13 cellular contexts compared by ENCODE assay signal in genomic region chr17:51057534-51057933, GRCh38.
DNase-seq lines count a peak whose midpoint lies in the region; ATAC-seq and TF ChIP-seq lines count a peak whose summit lies in the region.
"Had no signal": no experiment of that assay in that cellular context is flagged by ENCODE, and none has a peak within 500 bp of the region (broad histone marks: within the 10 kb centered on the region; RNA-seq: fewer than 3 reads in every experiment).

No MANE protein-coding gene starts in this region.

- no peak for TF ChIP-seq POLR2A in spleen (IDR thresholded peaks at IDR 0.05)

- peak overlapping the region; percentile 61 to 93 (median 86) for H3K27ac Mint-ChIP-seq in brain
- H3K27ac Mint-ChIP-seq in effector memory CD8-positive, alpha-beta T cell, result no peak overlapping the region

- H3K36me3 Mint-ChIP-seq in brain, result peaks cover 4% of the 10 kb centered on the region
- H3K36me3 Mint-ChIP-seq in effector memory CD8-positive, alpha-beta T cell (ENCODE audit: insufficient read depth), result peaks cover 18% of the 10 kb centered on the region
- H3K36me3 Mint-ChIP-seq: activated naive CD4-positive, alpha-beta T cell treated with anti-CD3 and anti-CD28 coated beads, Interleukin-2, amount 50 U/mL, for 72 hours had no signal

- H3K9ac ChIP-seq in HUES48 (ENCODE audit: low read depth, low read length), result 0 out of 2 replicates have a peak overlapping the region, but pooled peaks have one; percentile 41

- TF ChIP-seq CTCF in brain (conservative IDR thresholded peaks at IDR 0.05) (no peak), spleen (IDR thresholded peaks at IDR 0.05 in 8 of 11, conservative IDR thresholded peaks at IDR 0.05 in 3 of 11) (no peak)

- 93 to 96% (median 94%) methylated on average over 3 of the region's 3 CpGs for WGBS in spleen, 5 donors

- no peaks in the 10 kb centered on the region for H3K36me3 ChIP-seq in HUES48 (ENCODE audit: control insufficient read depth, insufficient read depth, low read length)
- H3K36me3 ChIP-seq in spleen, result peaks cover 0 to 9% (median 0%) of the 10 kb centered on the region in 6 donors

- H3K4me3 ChIP-seq in HUES48 (ENCODE audit: low read depth, low read length), result no peak overlapping the region
- no peak overlapping the region for H3K4me3 ChIP-seq in spleen

- no peaks in the 10 kb centered on the region for H3K27me3 Mint-ChIP-seq in brain
- no peaks in the 10 kb centered on the region for H3K27me3 Mint-ChIP-seq in effector memory CD8-positive, alpha-beta T cell
- H3K27me3 Mint-ChIP-seq: CD4-positive, CD25-positive, alpha-beta regulatory T cell had no signal

- H3K4me3 Mint-ChIP-seq in brain, result peak overlapping the region in 2 of 5 experiments; percentile 15 to 20
- no peak overlapping the region for H3K4me3 Mint-ChIP-seq in effector memory CD8-positive, alpha-beta T cell
- H3K4me3 Mint-ChIP-seq: CD4-positive, CD25-positive, alpha-beta regulatory T cell; neural crest cell had no signal

- no peaks in the 10 kb centered on the region for H3K27me3 ChIP-seq in HUES48 (ENCODE audit: control insufficient read depth, insufficient read depth, low read length)
- no peaks in the 10 kb centered on the region for H3K27me3 ChIP-seq in spleen (replicated peaks in 1 of 7)

- intact Hi-C loops in spleen (cut with DNase I; ENCODE audit: low total_unique reads), result loop anchor here (5.0 kb wide), 1 partner anchor 55 kb away; no protein-coding TSS in a partner anchor

- DNase-seq in left lobe of liver (ENCODE audit: low spot score) (no peak), spleen (no peak), retina (no peak), DMS53 (lab: John Stamatoyannopoulos, UW) (no peak)
- DNase-seq in effector memory CD8-positive, alpha-beta T cell, result no peak
- no peak for DNase-seq in activated naive CD4-positive, alpha-beta T cell treated with Interleukin-2 at 50 U/mL for 16 hours
- DNase-seq: activated CD4-positive, alpha-beta T cell treated with anti-CD3 and anti-CD28 coated beads, Interleukin-2, amount 50 U/mL, for 4 hours; CD4-positive, CD25-positive, alpha-beta regulatory T cell; stimulated activated CD4-positive, alpha-beta T cell treated with anti-CD3 and anti-CD28 coated beads, Interleukin-4, amount 100 ng/mL, for 4 hours had no signal

- H3K27ac ChIP-seq in HUES48 (ENCODE audit: low read depth, low read length) (peak overlapping the region; percentile 87), spleen (peak overlapping the region in 5 of 8 donors; percentile 31 to 55 (median 36))

- H3K9me3 Mint-ChIP-seq in brain, result no peaks in the 10 kb centered on the region
- no peaks in the 10 kb centered on the region for H3K9me3 Mint-ChIP-seq in effector memory CD8-positive, alpha-beta T cell
- H3K9me3 Mint-ChIP-seq: activated naive CD4-positive, alpha-beta T cell treated with anti-CD3 and anti-CD28 coated beads, Interleukin-2, amount 50 U/mL, for 72 hours; CD4-positive, CD25-positive, alpha-beta regulatory T cell; neural crest cell had no signal

- ATAC-seq in left lobe of liver, result peak; percentile 24
- no peak for ATAC-seq in effector memory CD8-positive, alpha-beta T cell (replicated peaks)

- H3K4me1 Mint-ChIP-seq in brain, result peaks cover 47% of the 10 kb centered on the region
- peaks cover 6 to 18% of the 10 kb centered on the region in 2 donors for H3K4me1 Mint-ChIP-seq in effector memory CD8-positive, alpha-beta T cell (ENCODE audit: low read depth in 2 of 2)

- H3K9me3 ChIP-seq in HUES48 (ENCODE audit: control insufficient read depth, insufficient read depth, low read length) (no peaks in the 10 kb centered on the region), spleen (no peaks in the 10 kb centered on the region)

- H3K4me1 ChIP-seq in HUES48 (ENCODE audit: control insufficient read depth, insufficient read depth, low read length), result peaks cover 13% of the 10 kb centered on the region
- peaks cover 3 to 52% (median 22%) of the 10 kb centered on the region in 6 donors for H3K4me1 ChIP-seq in spleen

Comparison
In these comparisons a context has a peak if more than half of its experiments do, and no peak if none do; other contexts are left out.
1. H3K27ac Mint-ChIP-seq: peak in brain (5 of 5); none in effector memory CD8-positive, alpha-beta T cell (0 of 2).